In the genomic region with DNA sequence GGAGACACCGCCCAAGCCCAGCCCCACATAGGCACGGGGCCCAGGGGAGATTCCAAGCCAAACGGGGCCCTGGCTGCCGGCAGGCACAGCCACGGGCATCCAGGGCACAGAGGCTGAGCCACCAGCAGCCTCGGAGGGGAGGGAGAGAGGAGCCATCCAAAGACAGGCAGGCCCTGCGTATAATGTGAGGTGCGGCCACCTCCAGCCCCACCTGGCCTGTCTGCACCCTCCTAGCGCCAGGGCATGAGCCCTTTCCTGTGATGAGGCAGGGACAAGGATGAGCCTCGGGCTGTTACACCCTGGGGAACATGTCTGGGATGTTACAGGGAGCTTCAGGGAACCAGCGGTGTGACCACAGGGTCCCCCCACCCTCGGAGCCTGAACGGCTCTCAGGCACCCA, we compare ENCODE assay signal across 2 cellular contexts.
TF ChIP-seq lines count a peak whose summit lies in the region.

No MANE protein-coding gene starts in this region.

TF ChIP-seq in SK-N-SH treated with all-trans-retinoic acid at 6 μM for 48 hours, 23 proteins besides CTCF, POLR2A, EP300 and RAD21:
- TF ChIP-seq TOX (CRISPR knock-in tag; IDR thresholded peaks at IDR 0.05; ENCODE audit: borderline replicate concordance): no peak
- TF ChIP-seq RARB (CRISPR knock-in tag; IDR thresholded peaks at IDR 0.05): no peak
- no peak for TF ChIP-seq ARNTL (CRISPR knock-in tag; IDR thresholded peaks at IDR 0.05; ENCODE audit: borderline replicate concordance, low read depth)
- TF ChIP-seq TCF4 (CRISPR knock-in tag; IDR thresholded peaks at IDR 0.05; ENCODE audit: borderline replicate concordance): no peak
- no peak for TF ChIP-seq SNAI2 (CRISPR knock-in tag; IDR thresholded peaks at IDR 0.05)
- no peak for TF ChIP-seq GLIS3 (CRISPR knock-in tag; IDR thresholded peaks at IDR 0.05)
- TF ChIP-seq OSR1 (CRISPR knock-in tag; IDR thresholded peaks at IDR 0.05): no peak

TF ChIP-seq in SK-N-SH, 30 proteins besides CTCF, POLR2A, EP300 and RAD21:
- TF ChIP-seq RCOR1 (IDR thresholded peaks at IDR 0.05; ENCODE audit: low read length) (no peak), ELF1 (IDR thresholded peaks at IDR 0.05) (no peak), FOSL2 (IDR thresholded peaks at IDR 0.05; ENCODE audit: borderline replicate concordance, low read depth) (no peak), FOXJ3 (CRISPR knock-in tag; IDR thresholded peaks at IDR 0.05) (no peak), SMC3 (IDR thresholded peaks at IDR 0.05; ENCODE audit: low read depth, low read length) (no peak), EZH2phosphoT487 (IDR thresholded peaks at IDR 0.05; ENCODE audit: borderline replicate concordance, low read depth) (no peak), FOXM1 (IDR thresholded peaks at IDR 0.05; ENCODE audit: low read depth) (no peak), NRF1 (IDR thresholded peaks at IDR 0.05; ENCODE audit: low read depth, low read length) (no peak), MXI1 (IDR thresholded peaks at IDR 0.05; ENCODE audit: low read depth, low read length) (no peak), GATA2 (CRISPR knock-in tag; IDR thresholded peaks at IDR 0.05) (no peak), SIN3A (IDR thresholded peaks at IDR 0.05; ENCODE audit: borderline replicate concordance, low read depth, low read length) (no peak), MEF2A (IDR thresholded peaks at IDR 0.05; ENCODE audit: borderline replicate concordance, low read depth) (no peak)
- TF ChIP-seq, protein P1, sequence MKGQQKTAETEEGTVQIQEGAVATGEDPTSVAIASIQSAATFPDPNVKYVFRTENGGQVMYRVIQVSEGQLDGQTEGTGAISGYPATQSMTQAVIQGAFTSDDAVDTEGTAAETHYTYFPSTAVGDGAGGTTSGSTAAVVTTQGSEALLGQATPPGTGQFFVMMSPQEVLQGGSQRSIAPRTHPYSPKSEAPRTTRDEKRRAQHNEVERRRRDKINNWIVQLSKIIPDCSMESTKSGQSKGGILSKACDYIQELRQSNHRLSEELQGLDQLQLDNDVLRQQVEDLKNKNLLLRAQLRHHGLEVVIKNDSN (IDR thresholded peaks at IDR 0.05; ENCODE audit: borderline replicate concordance, low read depth): no peak
